Comparison of ENCODE assay signal across 9 cellular contexts in the genomic region with DNA sequence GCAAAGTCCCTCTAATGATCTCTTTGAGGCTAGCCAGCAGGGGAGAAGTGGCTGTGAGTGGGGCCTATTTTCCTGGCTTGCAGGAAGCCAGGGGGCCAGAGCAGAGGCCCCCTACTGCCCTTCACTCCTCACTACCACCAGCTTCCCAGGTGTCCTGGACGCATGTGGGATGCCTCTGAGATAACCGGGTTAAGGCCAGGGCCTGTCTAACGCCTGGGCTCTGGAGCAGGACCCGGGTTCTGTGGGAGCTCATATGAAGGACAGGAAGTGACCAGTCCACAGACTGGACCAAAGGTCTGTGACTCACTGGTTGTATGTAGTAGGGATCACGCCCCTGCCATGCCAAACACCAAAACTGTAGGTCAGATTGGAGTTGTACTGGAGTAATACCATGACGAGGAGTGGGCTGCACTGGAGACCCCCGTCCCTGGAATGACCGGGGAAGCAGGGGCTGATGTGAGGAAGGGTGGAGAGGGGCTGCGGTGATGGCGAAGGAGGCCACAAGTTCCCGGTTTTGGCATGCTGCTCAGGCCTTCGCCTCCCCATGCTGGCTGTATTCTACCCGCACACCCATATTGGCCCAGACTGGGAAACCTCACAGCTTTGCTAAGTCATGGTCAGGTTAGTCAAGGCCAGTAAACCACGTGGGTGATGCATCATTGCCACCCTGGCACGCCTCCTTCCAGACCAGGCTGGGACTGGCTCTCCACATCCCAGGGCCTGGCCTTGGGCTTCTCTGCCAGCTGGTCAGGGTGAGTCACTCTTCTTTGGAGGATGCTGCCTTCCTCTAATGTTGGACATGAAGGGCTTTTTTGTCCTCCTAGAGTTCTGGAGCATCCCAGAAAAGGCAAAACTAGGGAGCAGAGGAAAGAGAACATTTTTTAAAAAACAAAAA. TPM values are rescaled to one million over a fixed set of nuclear protein-coding genes. Genes with fewer than 3 reads are reported as not detected.
DNase-seq lines count a peak whose midpoint lies in the region; ATAC-seq, FAIRE-seq and TF ChIP-seq lines count a peak whose summit lies in the region.
"Had no signal": no experiment of that assay in that cellular context is flagged by ENCODE, and none has a peak within 500 bp of the region (broad histone marks: within the 10 kb centered on the region; RNA-seq: fewer than 3 reads in every experiment).

No MANE protein-coding gene starts in this region.

- FAIRE-seq in keratinocyte (lab: Jason Lieb, UNC) (peak; percentile 98), urothelium cell line (lab: Jason Lieb, UNC) (peak; percentile 98)

- peaks cover 1% of the 10 kb centered on the region for H3K4me1 Mint-ChIP-seq in activated naive CD8-positive, alpha-beta T cell treated with anti-CD3 and anti-CD28 coated beads, Interleukin-2, amount 50 U/mL, for 24 hours
- no peaks in the 10 kb centered on the region for H3K4me1 Mint-ChIP-seq in activated naive CD8-positive, alpha-beta T cell treated with anti-CD3 and anti-CD28 coated beads for 36 hours
- H3K4me1 Mint-ChIP-seq in CD4-positive, alpha-beta T cell (ENCODE audit: low read depth) = no peaks in the 10 kb centered on the region

- peak overlapping the region; percentile 14 for H3K4me2 ChIP-seq in keratinocyte (ENCODE audit: control insufficient read depth, extremely low read depth, insufficient read depth, low read depth, low read length)

- H3K27ac ChIP-seq in angular gyrus (ENCODE audit: low read depth, low read length) = peak overlapping the region; percentile 8
- H3K27ac ChIP-seq in keratinocyte (ENCODE audit: control insufficient read depth, insufficient read depth, low read length) = peak overlapping the region; percentile 97
- no peak overlapping the region for H3K27ac ChIP-seq in CD4-positive, alpha-beta T cell (ENCODE audit: low read depth, low read length)
- H3K27ac ChIP-seq: uterus had no signal

- peaks cover 23% of the 10 kb centered on the region for H3K4me1 ChIP-seq in keratinocyte (ENCODE audit: control insufficient read depth, extremely low read depth, insufficient read depth, low read length)
- H3K4me1 ChIP-seq: uterus had no signal

- no peak overlapping the region for H3K27ac Mint-ChIP-seq in activated naive CD8-positive, alpha-beta T cell treated with anti-CD3 and anti-CD28 coated beads, Interleukin-2, amount 50 U/mL, for 24 hours
- H3K27ac Mint-ChIP-seq in activated naive CD8-positive, alpha-beta T cell treated with anti-CD3 and anti-CD28 coated beads for 36 hours = no peak overlapping the region
- no peak overlapping the region for H3K27ac Mint-ChIP-seq in CD4-positive, alpha-beta T cell

- no peaks in the 10 kb centered on the region for H3K9me3 ChIP-seq in keratinocyte (ENCODE audit: control insufficient read depth, low read depth, low read length)
- no peaks in the 10 kb centered on the region for H3K9me3 ChIP-seq in CD4-positive, alpha-beta T cell (ENCODE audit: control insufficient read depth, low read length)
- H3K9me3 ChIP-seq: uterus had no signal

- H3K36me3 Mint-ChIP-seq in activated naive CD8-positive, alpha-beta T cell treated with anti-CD3 and anti-CD28 coated beads, Interleukin-2, amount 50 U/mL, for 24 hours (ENCODE audit: low read depth) = no peaks in the 10 kb centered on the region
- no peaks in the 10 kb centered on the region for H3K36me3 Mint-ChIP-seq in activated naive CD8-positive, alpha-beta T cell treated with anti-CD3 and anti-CD28 coated beads for 36 hours
- H3K36me3 Mint-ChIP-seq in CD4-positive, alpha-beta T cell (ENCODE audit: low read depth) = no peaks in the 10 kb centered on the region

- H3K79me2 ChIP-seq in keratinocyte (ENCODE audit: control insufficient read depth, insufficient read depth, low read length) = no peaks in the 10 kb centered on the region

- dilution Hi-C loops in keratinocyte (cut with MboI; ENCODE audit: extremely low pct_ligation_motif_present, low sequenced_read_pairs) = no loop called here

- no peak for TF ChIP-seq CTCF in keratinocyte (optimal IDR thresholded peaks at IDR 0.05 in 1 of 3, IDR thresholded peaks at IDR 0.05 in 1 of 3, conservative IDR thresholded peaks at IDR 0.05 in 1 of 3; ENCODE audit: extremely low read depth in 1 of 3, insufficient read depth in 2 of 3, low read length in 3 of 3)
- TF ChIP-seq CTCF in CD4-positive, alpha-beta T cell (IDR thresholded peaks at IDR 0.05) = no peak

- no peaks in the 10 kb centered on the region for H3K27me3 Mint-ChIP-seq in activated naive CD8-positive, alpha-beta T cell treated with anti-CD3 and anti-CD28 coated beads, Interleukin-2, amount 50 U/mL, for 24 hours
- H3K27me3 Mint-ChIP-seq in activated naive CD8-positive, alpha-beta T cell treated with anti-CD3 and anti-CD28 coated beads for 36 hours = no peaks in the 10 kb centered on the region
- H3K27me3 Mint-ChIP-seq in CD4-positive, alpha-beta T cell = no peaks in the 10 kb centered on the region

- peak overlapping the region; percentile 65 for H3K9ac ChIP-seq in keratinocyte (ENCODE audit: control insufficient read depth, extremely low read depth, insufficient read depth, low read length)

- CTCF ChIA-PET in CD4-positive, alpha-beta T cell (lab: Charles Lee) = no interaction called here

- DNase-seq in activated naive CD8-positive, alpha-beta T cell treated with anti-CD3 and anti-CD28 coated beads, Interleukin-2, amount 50 U/mL, for 24 hours = no peak
- no peak for DNase-seq in activated naive CD8-positive, alpha-beta T cell treated with anti-CD3 and anti-CD28 coated beads for 36 hours
- DNase-seq in keratinocyte (ENCODE audit: low read depth, low spot score) = peak; percentile 95
- peak; percentile 94 for DNase-seq in urothelium cell line (ENCODE audit: low spot score)
- DNase-seq in KG1 (lab: John Stamatoyannopoulos, UW) = no peak
- no peak for DNase-seq in activated gamma-delta T cell (lab: John Stamatoyannopoulos, UW)
- DNase-seq in CD4-positive, alpha-beta T cell = no peak

- H3K36me3 ChIP-seq in keratinocyte (ENCODE audit: control insufficient read depth in 2 of 2, extremely low read depth in 1 of 2, insufficient read depth in 2 of 2, low read length in 2 of 2) = no peaks in the 10 kb centered on the region
- H3K36me3 ChIP-seq: uterus had no signal

- ATAC-seq in activated naive CD8-positive, alpha-beta T cell treated with anti-CD3 and anti-CD28 coated beads, Interleukin-2, amount 50 U/mL, for 24 hours = peak; percentile 52
- no peak for ATAC-seq in CD4-positive, alpha-beta T cell (ENCODE audit: poor library complexity)

- peak overlapping the region; percentile 16 for H2AFZ ChIP-seq in keratinocyte (ENCODE audit: control insufficient read depth, low read length)

- H3K27me3 ChIP-seq in keratinocyte (ENCODE audit: control insufficient read depth, extremely low read depth, insufficient read depth, low read length) = no peaks in the 10 kb centered on the region
- no peaks in the 10 kb centered on the region for H3K27me3 ChIP-seq in CD4-positive, alpha-beta T cell (ENCODE audit: control insufficient read depth, insufficient read depth, low read length)
- H3K27me3 ChIP-seq: uterus had no signal

- H3K9me3 Mint-ChIP-seq in activated naive CD8-positive, alpha-beta T cell treated with anti-CD3 and anti-CD28 coated beads, Interleukin-2, amount 50 U/mL, for 24 hours = no peaks in the 10 kb centered on the region
- H3K9me3 Mint-ChIP-seq in activated naive CD8-positive, alpha-beta T cell treated with anti-CD3 and anti-CD28 coated beads for 36 hours = no peaks in the 10 kb centered on the region
- H3K9me3 Mint-ChIP-seq in CD4-positive, alpha-beta T cell = no peaks in the 10 kb centered on the region

- no peak overlapping the region for H3K4me3 Mint-ChIP-seq in activated naive CD8-positive, alpha-beta T cell treated with anti-CD3 and anti-CD28 coated beads, Interleukin-2, amount 50 U/mL, for 24 hours
- no peak overlapping the region for H3K4me3 Mint-ChIP-seq in activated naive CD8-positive, alpha-beta T cell treated with anti-CD3 and anti-CD28 coated beads for 36 hours
- no peak overlapping the region for H3K4me3 Mint-ChIP-seq in CD4-positive, alpha-beta T cell

- intact Hi-C loops in CD4-positive, alpha-beta T cell (cut with DNase I, micrococcal nuclease) = no loop called here

- no peaks in the 10 kb centered on the region for H3K9me1 ChIP-seq in keratinocyte (ENCODE audit: control insufficient read depth, extremely low read depth, insufficient read depth, low read length)

- H3K4me3 ChIP-seq in keratinocyte (ENCODE audit: control insufficient read depth in 2 of 3, extremely low read depth in 1 of 3, insufficient read depth in 2 of 3, low read depth in 1 of 3, low read length in 3 of 3) = no peak overlapping the region
- H3K4me3 ChIP-seq: uterus had no signal

- POLR2A ChIA-PET in CD4-positive, alpha-beta T cell (lab: Charles Lee) = no interaction called here

- H4K20me1 ChIP-seq in keratinocyte (ENCODE audit: control insufficient read depth, extremely low read depth, insufficient read depth, low read length) = no peaks in the 10 kb centered on the region

RNA-seq across cellular contexts. Expression of a gene that starts 47.1 kb away (rescaled TPM):
- 10 to 100 TPM; 79.4 to 79.7 TPM for total RNA-seq in activated naive CD8-positive, alpha-beta T cell treated with anti-CD3 and anti-CD28 coated beads for 36 hours
- polyA plus RNA-seq in keratinocyte = 89.3 to 122 TPM (median 102 TPM) in 3 replicates
- polyA plus RNA-seq in keratinocyte (2011; ENCODE audit: low read depth) = 26.1 TPM
- polyA plus RNA-seq in keratinocyte (2011; cell fraction: cytosol; rRNA removed) = 130 and 179 TPM in 2 replicates
- 46.7 and 48.1 TPM in 2 replicates for polyA plus RNA-seq in keratinocyte (2011; cell fraction: nucleus; rRNA removed)
- polyA plus RNA-seq in keratinocyte (2012; ENCODE audit: low replicate concordance) = 49.1 and 76.7 TPM in 2 replicates
- polyA minus RNA-seq in keratinocyte = 39.4 to 61.9 TPM (median 58.0 TPM) in 3 replicates
- 64.5 TPM for polyA minus RNA-seq in keratinocyte (2011; cell fraction: cytosol; rRNA and poly(A)+ RNA removed)
- polyA minus RNA-seq in keratinocyte (2011; cell fraction: nucleus; rRNA and poly(A)+ RNA removed) = 13.1 and 17.8 TPM in 2 replicates
- total RNA-seq in CD4-positive, alpha-beta T cell = 10 to 100 TPM; 22.6 to 27.1 TPM

RNA-seq across cellular contexts. Expression of a gene that starts 54.0 kb away (rescaled TPM):
- 100 to 1,000 TPM; 708 to 723 TPM for total RNA-seq in activated naive CD8-positive, alpha-beta T cell treated with anti-CD3 and anti-CD28 coated beads for 36 hours
- 54.0 to 139 TPM (median 130 TPM) in 3 replicates for polyA plus RNA-seq in keratinocyte
- 39.7 TPM for polyA plus RNA-seq in keratinocyte (2011; ENCODE audit: low read depth)
- 68.9 and 97.6 TPM in 2 replicates for polyA plus RNA-seq in keratinocyte (2011; cell fraction: cytosol; rRNA removed)
- polyA plus RNA-seq in keratinocyte (2011; cell fraction: nucleus; rRNA removed) = 60.8 and 76.0 TPM in 2 replicates
- polyA plus RNA-seq in keratinocyte (2012; ENCODE audit: low replicate concordance) = 51.1 and 98.6 TPM in 2 replicates
- 52.6 to 91.3 TPM (median 85.1 TPM) in 3 replicates for polyA minus RNA-seq in keratinocyte
- 91.3 TPM for polyA minus RNA-seq in keratinocyte (2011; cell fraction: cytosol; rRNA and poly(A)+ RNA removed)
- polyA minus RNA-seq in keratinocyte (2011; cell fraction: nucleus; rRNA and poly(A)+ RNA removed) = 29.8 and 30.2 TPM in 2 replicates
- total RNA-seq in CD4-positive, alpha-beta T cell = 10 to 100 TPM; 32.6 to 33.0 TPM

Comparison
In these comparisons a context has a peak if more than half of its experiments do, and no peak if none do; other contexts are left out.
1. DNase-seq: peak in keratinocyte (single experiment) and urothelium cell line (single experiment); none in activated naive CD8-positive, alpha-beta T cell treated with anti-CD3 and anti-CD28 coated beads, Interleukin-2, amount 50 U/mL, for 24 hours (single experiment), activated naive CD8-positive, alpha-beta T cell treated with anti-CD3 and anti-CD28 coated beads for 36 hours (single experiment), KG1 (single experiment), activated gamma-delta T cell (single experiment) and CD4-positive, alpha-beta T cell (0 of 10).
2. RNA of a gene that starts 54.0 kb away (total RNA-seq): 708 to 723 TPM in activated naive CD8-positive, alpha-beta T cell treated with anti-CD3 and anti-CD28 coated beads for 36 hours; 32.6 to 33.0 TPM in CD4-positive, alpha-beta T cell; every median in the first group is over 10 times any median in the second.